Comparison of ENCODE assay signal across 15 cellular contexts in genomic region chr4:108114503-108114902, GRCh38. TPM values are rescaled to one million over a fixed set of nuclear protein-coding genes. Genes with fewer than 3 reads are reported as not detected.
DNase-seq lines count a peak whose midpoint lies in the region; ATAC-seq and TF ChIP-seq lines count a peak whose summit lies in the region.
"Had no signal": no experiment of that assay in that cellular context is flagged by ENCODE, and none has a peak within 500 bp of the region (broad histone marks: within the 10 kb centered on the region; RNA-seq: fewer than 3 reads in every experiment).

No MANE protein-coding gene starts in this region.

- 20% methylated on average over 6 of the region's 6 CpGs for WGBS in smooth muscle cell (ENCODE audit: low lambda C conversion rate)

- H3K9me3 Mint-ChIP-seq in activated naive CD4-positive, alpha-beta T cell treated with anti-CD3 and anti-CD28 coated beads for 36 hours = no peaks in the 10 kb centered on the region
- H3K9me3 Mint-ChIP-seq in activated naive CD8-positive, alpha-beta T cell (ENCODE audit: low read depth) = no peaks in the 10 kb centered on the region
- H3K9me3 Mint-ChIP-seq: stimulated activated memory B cell treated with anti-CD40 and anti-IgM and Interleukin-4, amounts not matched to agents 10 μg/mL and 1 μg/mL and 100 μg/mL, for 72 hours had no signal

- peaks cover 99% of the 10 kb centered on the region for H3K4me1 Mint-ChIP-seq in activated naive CD4-positive, alpha-beta T cell treated with anti-CD3 and anti-CD28 coated beads for 36 hours (ENCODE audit: low read depth)
- H3K4me1 Mint-ChIP-seq in activated naive CD8-positive, alpha-beta T cell (ENCODE audit: low read depth) = peaks cover 99% of the 10 kb centered on the region

- peak overlapping the region; percentile 38 for H3K4me3 Mint-ChIP-seq in activated naive CD4-positive, alpha-beta T cell treated with anti-CD3 and anti-CD28 coated beads for 36 hours
- H3K4me3 Mint-ChIP-seq in activated naive CD8-positive, alpha-beta T cell = peak overlapping the region; percentile 75
- H3K4me3 Mint-ChIP-seq: stimulated activated memory B cell treated with anti-CD40 and anti-IgM and Interleukin-4, amounts not matched to agents 10 μg/mL and 1 μg/mL and 100 μg/mL, for 72 hours had no signal

- H3K36me3 ChIP-seq in smooth muscle cell (ENCODE audit: low read depth) = no peaks in the 10 kb centered on the region
- no peaks in the 10 kb centered on the region for H3K36me3 ChIP-seq in upper lobe of right lung

- peak overlapping the region; percentile 96 for H3K27ac Mint-ChIP-seq in activated naive CD4-positive, alpha-beta T cell treated with anti-CD3 and anti-CD28 coated beads for 36 hours
- peak overlapping the region; percentile 96 for H3K27ac Mint-ChIP-seq in activated naive CD8-positive, alpha-beta T cell
- H3K27ac Mint-ChIP-seq: stimulated activated memory B cell treated with anti-CD40 and anti-IgM and Interleukin-4, amounts not matched to agents 10 μg/mL and 1 μg/mL and 100 μg/mL, for 72 hours had no signal

- H3K9ac ChIP-seq in smooth muscle cell (ENCODE audit: low read depth) = no peak overlapping the region
- H3K9ac ChIP-seq: parathyroid adenoma had no signal

- H3K27me3 Mint-ChIP-seq in activated naive CD4-positive, alpha-beta T cell treated with anti-CD3 and anti-CD28 coated beads for 36 hours (ENCODE audit: low read depth) = no peaks in the 10 kb centered on the region
- H3K27me3 Mint-ChIP-seq in activated naive CD8-positive, alpha-beta T cell = no peaks in the 10 kb centered on the region

- H2AFZ ChIP-seq in smooth muscle cell (ENCODE audit: low read depth) = no peak overlapping the region
- H2AFZ ChIP-seq: parathyroid adenoma had no signal

- no peak for ATAC-seq in upper lobe of right lung
- ATAC-seq in HG03565 (IDR thresholded peaks at IDR 0.05; ENCODE audit: unreplicated experiment) = no peak
- ATAC-seq: stimulated activated memory B cell treated with anti-CD40 and anti-IgM and Interleukin-4, amounts not matched to agents 10 μg/mL and 1 μg/mL and 100 μg/mL, for 72 hours had no signal

- H3K4me3 ChIP-seq in smooth muscle cell = no peak overlapping the region
- H3K4me3 ChIP-seq in upper lobe of right lung = no peak overlapping the region

- TF ChIP-seq CTCF in smooth muscle cell (IDR thresholded peaks at IDR 0.05; ENCODE audit: borderline replicate concordance, insufficient read depth, poor library complexity, severe bottlenecking) (no peak), upper lobe of right lung (IDR thresholded peaks at IDR 0.05) (no peak)

- intact Hi-C loops in activated naive CD4-positive, alpha-beta T cell treated with anti-CD3 and anti-CD28 coated beads for 36 hours (cut with micrococcal nuclease) = no loop called here
- intact Hi-C loops in upper lobe of right lung (cut with DNase I) = no loop called here

- H3K79me2 ChIP-seq in smooth muscle cell (ENCODE audit: low read depth) = peaks cover 50% of the 10 kb centered on the region
- H3K79me2 ChIP-seq: parathyroid adenoma had no signal

- H3K4me1 ChIP-seq in smooth muscle cell (ENCODE audit: low read depth) (peaks cover 34% of the 10 kb centered on the region), upper lobe of right lung (no peaks in the 10 kb centered on the region)
- H3K4me1 ChIP-seq: parathyroid adenoma had no signal

- H3K9me3 ChIP-seq in smooth muscle cell (replicated peaks; ENCODE audit: low read depth) (no peaks in the 10 kb centered on the region), upper lobe of right lung (no peaks in the 10 kb centered on the region)

- H3K27me3 ChIP-seq in smooth muscle cell (ENCODE audit: low read depth) (no peaks in the 10 kb centered on the region), upper lobe of right lung (no peaks in the 10 kb centered on the region)

- peaks cover 27% of the 10 kb centered on the region for H3F3A ChIP-seq in smooth muscle cell (ENCODE audit: low read depth)

- CTCF ChIA-PET in activated naive CD4-positive, alpha-beta T cell treated with anti-CD3 and anti-CD28 coated beads for 36 hours (lab: Charles Lee) = interaction anchor here (0.6 to 2.6 kb wide), 9 partner anchors 16 to 417 kb away, joined by 3 to 9 read pairs (median 4); no protein-coding TSS in a partner anchor

- peak overlapping the region; percentile 43 for H3K4me2 ChIP-seq in smooth muscle cell

- peaks cover 76% of the 10 kb centered on the region for H3K36me3 Mint-ChIP-seq in activated naive CD4-positive, alpha-beta T cell treated with anti-CD3 and anti-CD28 coated beads for 36 hours (ENCODE audit: low read depth)
- peaks cover 12% of the 10 kb centered on the region for H3K36me3 Mint-ChIP-seq in activated naive CD8-positive, alpha-beta T cell
- H3K36me3 Mint-ChIP-seq: stimulated activated memory B cell treated with anti-CD40 and anti-IgM and Interleukin-4, amounts not matched to agents 10 μg/mL and 1 μg/mL and 100 μg/mL, for 72 hours had no signal

- DNase-seq in activated naive CD4-positive, alpha-beta T cell treated with anti-CD3 and anti-CD28 coated beads for 36 hours = no peak
- DNase-seq in activated naive CD4-positive, alpha-beta T cell treated with Interleukin-2 at 50 U/mL for 16 hours = no peak
- peak; percentile 26 for DNase-seq in NCI-H510A (lab: John Stamatoyannopoulos, UW)
- no peak for DNase-seq in smooth muscle cell (lab: John Stamatoyannopoulos, UW; ENCODE audit: unreplicated experiment)
- no peak for DNase-seq in Ammon's horn (ENCODE audit: low spot score)
- DNase-seq in upper lobe of right lung = no peak
- DNase-seq: C1 segment of cervical spinal cord; hippocampal formation; mammary epithelial cell; stimulated activated CD4-positive, alpha-beta T cell treated with anti-CD3 and anti-CD28 coated beads, Interleukin-2, amount 100 ng/mL, for 24 hours had no signal

- H3K27ac ChIP-seq in smooth muscle cell (ENCODE audit: low read depth) (peak overlapping the region; percentile 22), upper lobe of right lung (no peak overlapping the region)
- H3K27ac ChIP-seq: epithelial cell of prostate, parathyroid adenoma had no signal

- H4K20me1 ChIP-seq in smooth muscle cell (ENCODE audit: low read depth) = peaks cover 94% of the 10 kb centered on the region

RNA-seq across cellular contexts. Expression of gene LEF1, which starts 54.2 kb away (rescaled TPM):
- 100 to 1,000 TPM; 350 to 367 TPM for total RNA-seq in activated naive CD4-positive, alpha-beta T cell treated with anti-CD3 and anti-CD28 coated beads for 36 hours
- 82.1 and 96.2 TPM in 2 replicates for total RNA-seq in smooth muscle cell
- 66.9 and 87.3 TPM in 2 replicates for polyA plus RNA-seq in smooth muscle cell
- total RNA-seq in upper lobe of right lung = 9.1 TPM
